Comparison of ENCODE assay signal across 15 cellular contexts in the genomic region with DNA sequence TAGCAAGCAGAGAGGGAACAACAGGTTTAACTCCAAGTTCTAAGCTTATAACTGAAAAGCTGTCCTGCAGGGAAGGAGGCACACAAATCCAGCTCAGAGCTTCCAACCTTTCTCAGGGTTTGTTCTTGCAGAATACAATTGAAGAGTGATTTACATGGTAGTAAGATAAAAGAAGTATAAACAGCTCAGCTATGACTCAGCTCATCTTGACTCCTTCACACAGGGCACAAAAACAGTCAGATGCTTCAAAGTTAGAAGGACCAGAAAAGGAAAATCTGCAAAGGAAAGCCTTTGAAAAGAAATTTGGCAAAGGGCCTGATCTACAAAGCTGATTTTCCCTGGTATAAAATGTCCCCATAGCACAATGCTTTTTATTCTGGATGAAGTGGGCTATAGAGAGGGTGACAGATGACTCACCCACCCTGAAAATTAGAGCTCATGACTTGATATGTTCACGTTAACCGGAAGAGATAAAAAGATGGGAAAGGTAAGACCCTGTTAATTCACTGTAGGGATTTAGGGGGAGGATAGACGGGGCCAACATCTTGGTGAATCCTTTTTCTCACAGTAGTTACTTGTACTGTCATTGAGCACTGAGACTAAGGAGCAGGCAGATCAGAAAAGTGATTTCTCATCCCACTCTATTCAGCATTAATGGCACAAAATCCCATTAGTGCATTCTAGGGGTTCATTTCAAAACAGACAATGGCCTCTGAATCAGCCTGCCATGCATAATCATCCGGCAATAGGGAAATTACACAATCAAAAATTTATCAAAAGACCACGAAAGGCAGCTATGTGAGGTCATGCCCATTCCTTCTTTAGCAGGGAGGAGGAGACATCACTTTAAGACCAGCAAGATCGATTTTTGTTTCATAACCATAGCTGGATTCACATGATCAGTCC.
DNase-seq lines count a peak whose midpoint lies in the region; FAIRE-seq and TF ChIP-seq lines count a peak whose summit lies in the region.
"Had no signal": no experiment of that assay in that cellular context is flagged by ENCODE, and none has a peak within 500 bp of the region (broad histone marks: within the 10 kb centered on the region; RNA-seq: fewer than 3 reads in every experiment).

No MANE protein-coding gene starts in this region.

- no peak overlapping the region for H3K4me3 ChIP-seq in neuron (ENCODE audit: low read length)
- no peak overlapping the region for H3K4me3 ChIP-seq in OCI-LY7 (ENCODE audit: low read depth, low read length, poor library complexity, severe bottlenecking)
- H3K4me3 ChIP-seq: GM12878, mucosa of descending colon had no signal

- no TSS peak for BruUV-seq in OCI-LY7 (replicated peaks; lab: Mats Ljungman, UMichigan)

- DNase-seq in GM03348 (ENCODE audit: low spot score) (peak; percentile 27), NCI-H82 treated with DMSO at 0.1 percent for 48 hours (lab: John Stamatoyannopoulos, UW; ENCODE audit: unreplicated experiment) (peak; percentile 30), dedifferentiated amniotic fluid mesenchymal stem cell (ENCODE audit: extremely low spot score) (peak; percentile 34), OCI-LY7 (ENCODE audit: low spot score) (no peak), cerebellar cortex (ENCODE audit: low spot score) (no peak), RCC 7860 (ENCODE audit: low spot score) (no peak), NCI-H1092 (lab: John Stamatoyannopoulos, UW) (no peak)
- DNase-seq: activated CD4-positive, alpha-beta T cell treated with anti-CD3 and anti-CD28 coated beads for 36 hours; activated T-cell treated with anti-CD3 and anti-CD28 coated beads, Interleukin-2, amount 50 U/mL, for 48 hours; aorta; H7; mucosa of descending colon; NCI-H1694 had no signal

- no peaks in the 10 kb centered on the region for H3K79me2 ChIP-seq in OCI-LY7 (ENCODE audit: insufficient read depth, low read depth, low read length)

- H3K36me3 ChIP-seq in neuron (ENCODE audit: insufficient read depth, low read length): no peaks in the 10 kb centered on the region
- H3K36me3 ChIP-seq in OCI-LY7 (ENCODE audit: insufficient read depth, low read length): no peaks in the 10 kb centered on the region

- H3K9me3 ChIP-seq in neuron (ENCODE audit: low read length): no peaks in the 10 kb centered on the region
- no peaks in the 10 kb centered on the region for H3K9me3 ChIP-seq in OCI-LY7 (ENCODE audit: low read length)
- H3K9me3 ChIP-seq: mucosa of descending colon had no signal

- no peak for TF ChIP-seq CTCF in OCI-LY7 (conservative IDR thresholded peaks at IDR 0.05; ENCODE audit: low read length)

- H3K4me1 ChIP-seq in neuron (ENCODE audit: insufficient read depth, low read length): peaks cover 21% of the 10 kb centered on the region
- no peaks in the 10 kb centered on the region for H3K4me1 ChIP-seq in OCI-LY7 (ENCODE audit: insufficient read depth, low read length, poor library complexity, severe bottlenecking)

- intact Hi-C loops in OCI-LY7 (cut with micrococcal nuclease; ENCODE audit: unreplicated experiment): no loop called here

- CTCF ChIA-PET in OCI-LY7 (lab: Charles Lee; ENCODE audit: unreplicated experiment): no interaction called here

- H3K9me2 ChIP-seq in OCI-LY7 (ENCODE audit: insufficient read depth, low read length): no peaks in the 10 kb centered on the region

- no peaks in the 10 kb centered on the region for H4K20me1 ChIP-seq in OCI-LY7 (ENCODE audit: insufficient read depth, low read length)

- H2AFZ ChIP-seq in neuron (ENCODE audit: low read depth, low read length) (peak overlapping the region; percentile 37), OCI-LY7 (ENCODE audit: low read length) (no peak overlapping the region)

- H3K27ac ChIP-seq in OCI-LY7 (ENCODE audit: low read depth, low read length, poor library complexity, severe bottlenecking): no peak overlapping the region

- FAIRE-seq in RCC 7860 (lab: Jason Lieb, UNC): no peak
- FAIRE-seq: GM12878 had no signal

- no peaks in the 10 kb centered on the region for H3K27me3 ChIP-seq in neuron (ENCODE audit: insufficient read depth, low read length)

- no peak overlapping the region for H3K4me2 ChIP-seq in OCI-LY7 (ENCODE audit: low read length)

- POLR2A ChIA-PET in OCI-LY7 (lab: Charles Lee): interaction anchor here (0.5 kb wide), 1 partner anchor 1070 kb away, joined by 3 read pairs; no protein-coding TSS in a partner anchor

Comparison
In these comparisons a context has a peak if more than half of its experiments do, and no peak if none do; other contexts are left out.
1. DNase-seq: peak in GM03348 (single experiment), NCI-H82 treated with DMSO at 0.1 percent for 48 hours (single experiment) and dedifferentiated amniotic fluid mesenchymal stem cell (single experiment); none in OCI-LY7 (single experiment), cerebellar cortex (single experiment), RCC 7860 (single experiment) and NCI-H1092 (single experiment).